In genomic region chr19:47230921-47231214, GRCh38 we compare ENCODE assay signal across 2 cellular contexts.
TF ChIP-seq lines count a peak whose summit lies in the region.

BBC3 (minus strand) TSS chr19:47231199; CDS start chr19:47228431, 2,768 bp downstream.

TF ChIP-seq in SK-N-SH, 30 proteins besides CTCF, POLR2A, EP300 and RAD21 (continued from another document):
- no peak for TF ChIP-seq ZBTB33 (IDR thresholded peaks at IDR 0.05; ENCODE audit: borderline replicate concordance, low read depth)
- TF ChIP-seq MXI1 (IDR thresholded peaks at IDR 0.05; ENCODE audit: low read depth, low read length), result no peak
- TF ChIP-seq RXRA (IDR thresholded peaks at IDR 0.05; ENCODE audit: borderline replicate concordance, low read depth), result no peak
- no peak for TF ChIP-seq PBX3 (IDR thresholded peaks at IDR 0.05)
- no peak for TF ChIP-seq CHD2 (IDR thresholded peaks at IDR 0.05; ENCODE audit: low read length, partially characterized antibody)
- no peak for TF ChIP-seq GATA2 (CRISPR knock-in tag; IDR thresholded peaks at IDR 0.05)

TF ChIP-seq in SK-N-SH treated with all-trans-retinoic acid at 6 μM for 48 hours, 23 proteins besides CTCF, POLR2A, EP300 and RAD21 (continued from another document):
- no peak for TF ChIP-seq CSRNP3 (CRISPR knock-in tag; IDR thresholded peaks at IDR 0.05)
- TF ChIP-seq RARB (CRISPR knock-in tag; IDR thresholded peaks at IDR 0.05), result no peak
- no peak for TF ChIP-seq ZC3H10 (CRISPR knock-in tag; IDR thresholded peaks at IDR 0.05)
- TF ChIP-seq CSDC2 (CRISPR knock-in tag; IDR thresholded peaks at IDR 0.05), result no peak
- no peak for TF ChIP-seq PPARA (CRISPR knock-in tag; IDR thresholded peaks at IDR 0.05; ENCODE audit: borderline replicate concordance)
- TF ChIP-seq TCF4 (CRISPR knock-in tag; IDR thresholded peaks at IDR 0.05; ENCODE audit: borderline replicate concordance), result no peak
- TF ChIP-seq POU6F1 (CRISPR knock-in tag; IDR thresholded peaks at IDR 0.05; ENCODE audit: borderline replicate concordance, low read depth), result no peak
- no peak for TF ChIP-seq CREB5 (CRISPR knock-in tag; IDR thresholded peaks at IDR 0.05; ENCODE audit: low read depth)
- no peak for TF ChIP-seq GLIS3 (CRISPR knock-in tag; IDR thresholded peaks at IDR 0.05)
- TF ChIP-seq ESRRG (CRISPR knock-in tag; IDR thresholded peaks at IDR 0.05), result no peak
- TF ChIP-seq ZFP3 (CRISPR knock-in tag; IDR thresholded peaks at IDR 0.05), result no peak
- no peak for TF ChIP-seq OSR1 (CRISPR knock-in tag; IDR thresholded peaks at IDR 0.05)
